In genomic region chr2:10057231-10058107, GRCh38 we compare ENCODE assay signal across 8 cellular contexts. TPM values are rescaled to one million over a fixed set of nuclear protein-coding genes. Genes with fewer than 3 reads are reported as not detected.
DNase-seq lines count a peak whose midpoint lies in the region; ATAC-seq and TF ChIP-seq lines count a peak whose summit lies in the region.

No MANE protein-coding gene starts in this region.

- no peak for TF ChIP-seq CTCF in nephron progenitor cell (IDR thresholded peaks at IDR 0.05)

- H3K9me3 Mint-ChIP-seq in activated CD4-positive, alpha-beta T cell treated with anti-CD3 and anti-CD28 coated beads for 36 hours (ENCODE audit: low read depth) = no peaks in the 10 kb centered on the region
- no peaks in the 10 kb centered on the region for H3K9me3 Mint-ChIP-seq in nephron progenitor cell

- H3K36me3 Mint-ChIP-seq in activated CD4-positive, alpha-beta T cell treated with anti-CD3 and anti-CD28 coated beads for 36 hours (ENCODE audit: low read depth) = no peaks in the 10 kb centered on the region
- peaks cover 31% of the 10 kb centered on the region for H3K36me3 Mint-ChIP-seq in nephron progenitor cell (ENCODE audit: low read depth)

- H3K36me3 ChIP-seq in SJSA1 = peaks cover 27% of the 10 kb centered on the region

- H3K27ac ChIP-seq in SJSA1 = peak overlapping the region; percentile 21; the same call in 1 of the 2 replicates

- peaks cover 2% of the 10 kb centered on the region for H3K27me3 Mint-ChIP-seq in activated CD4-positive, alpha-beta T cell treated with anti-CD3 and anti-CD28 coated beads for 36 hours
- no peaks in the 10 kb centered on the region for H3K27me3 Mint-ChIP-seq in nephron progenitor cell (ENCODE audit: low read depth, poor library complexity)

- no peaks in the 10 kb centered on the region for H3K27me3 ChIP-seq in SJSA1 (replicated peaks)

- no peaks in the 10 kb centered on the region for H3K9me3 ChIP-seq in SJSA1 (replicated peaks)

- no peak overlapping the region for H3K27ac Mint-ChIP-seq in activated CD4-positive, alpha-beta T cell treated with anti-CD3 and anti-CD28 coated beads for 36 hours
- H3K27ac Mint-ChIP-seq in nephron progenitor cell = no peak overlapping the region

- peak; percentile 53 for ATAC-seq in activated CD4-positive, alpha-beta T cell treated with anti-CD3 and anti-CD28 coated beads for 36 hours
- ATAC-seq in esophagus mucosa (peak; percentile 52), HG03139 (IDR thresholded peaks at IDR 0.05; ENCODE audit: unreplicated experiment) (no peak), HG03432 (IDR thresholded peaks at IDR 0.05; ENCODE audit: unreplicated experiment) (no peak), GM19467 (IDR thresholded peaks at IDR 0.05; ENCODE audit: unreplicated experiment) (no peak)

- no peak overlapping the region for H3K4me3 Mint-ChIP-seq in activated CD4-positive, alpha-beta T cell treated with anti-CD3 and anti-CD28 coated beads for 36 hours
- H3K4me3 Mint-ChIP-seq in nephron progenitor cell = peak overlapping the region; percentile 78

- peak overlapping the region; percentile 3; the same call in 1 of the 2 replicates for H3K4me3 ChIP-seq in SJSA1

- peaks cover 18% of the 10 kb centered on the region for H3K4me1 ChIP-seq in SJSA1 (replicated peaks)

- intact Hi-C loops in activated CD4-positive, alpha-beta T cell treated with anti-CD3 and anti-CD28 coated beads for 36 hours (cut with DNase I, micrococcal nuclease) = no loop called here

- peaks cover 5% of the 10 kb centered on the region for H3K4me1 Mint-ChIP-seq in activated CD4-positive, alpha-beta T cell treated with anti-CD3 and anti-CD28 coated beads for 36 hours
- peaks cover 66% of the 10 kb centered on the region for H3K4me1 Mint-ChIP-seq in nephron progenitor cell

- POLR2A ChIA-PET in activated CD4-positive, alpha-beta T cell treated with anti-CD3 and anti-CD28 coated beads for 36 hours (lab: Charles Lee) = interaction anchor here (0.7 to 1.2 kb wide), 2 partner anchors 71 to 99 kb away, joined by 3 read pairs; no protein-coding TSS in a partner anchor

- peak; percentile 61 for DNase-seq in activated CD4-positive, alpha-beta T cell treated with anti-CD3 and anti-CD28 coated beads for 36 hours
- no peak for DNase-seq in activated CD4-positive, alpha-beta T cell treated with anti-CD3 and anti-CD28 coated beads, Interleukin-2, amount 50 U/mL, for 4 hours
- DNase-seq in SJSA1 (ENCODE audit: low read depth in 1 of 2, low spot score in 2 of 2) = peak in 1 of 2 experiments; percentile 65
- DNase-seq in nephron progenitor cell = peak; percentile 69

- CTCF ChIA-PET in activated CD4-positive, alpha-beta T cell treated with anti-CD3 and anti-CD28 coated beads for 36 hours (lab: Charles Lee) = interaction anchor here (0.6 to 2.5 kb wide), 22 partner anchors 9 to 1127 kb away, joined by 3 to 12 read pairs (median 4); no protein-coding TSS in a partner anchor

RNA-seq across cellular contexts. Expression of gene KLF11, which starts 14.1 kb away (rescaled TPM):
- total RNA-seq in activated CD4-positive, alpha-beta T cell treated with anti-CD3 and anti-CD28 coated beads for 36 hours = 1 to 10 TPM; 4.2 to 4.5 TPM
- 13.6 and 16.0 TPM in 2 replicates for total RNA-seq in SJSA1 (2014; rRNA removed; shearing (Covaris generic))
- 6.1 TPM for total RNA-seq in esophagus mucosa

RNA-seq across cellular contexts. Expression of gene CYS1, which starts 22.7 kb away (rescaled TPM):
- total RNA-seq in activated CD4-positive, alpha-beta T cell treated with anti-CD3 and anti-CD28 coated beads for 36 hours = not detected
- 13.7 and 21.3 TPM in 2 replicates for total RNA-seq in SJSA1 (2014; rRNA removed; shearing (Covaris generic))
- total RNA-seq in esophagus mucosa = 0.52 TPM

Comparison
In these comparisons a context has a peak if more than half of its experiments do, and no peak if none do; other contexts are left out.
1. DNase-seq: peak in activated CD4-positive, alpha-beta T cell treated with anti-CD3 and anti-CD28 coated beads for 36 hours (single experiment) and nephron progenitor cell (single experiment); none in activated CD4-positive, alpha-beta T cell treated with anti-CD3 and anti-CD28 coated beads, Interleukin-2, amount 50 U/mL, for 4 hours (0 of 2).
2. ATAC-seq: peak in activated CD4-positive, alpha-beta T cell treated with anti-CD3 and anti-CD28 coated beads for 36 hours (single experiment) and esophagus mucosa (single experiment); none in HG03139 (single experiment), HG03432 (single experiment) and GM19467 (single experiment).